In genomic region chr11:20511982-20512381, GRCh38 we compare ENCODE assay signal across 15 cellular contexts.
"Had no signal": no experiment of that assay in that cellular context is flagged by ENCODE, and none has a peak within 500 bp of the region (broad histone marks: within the 10 kb centered on the region; RNA-seq: fewer than 3 reads in every experiment).

No MANE protein-coding gene starts in this region.

- H3K9me3 ChIP-seq: adrenal gland, esophagus squamous epithelium, left lung, tibial artery had no signal

- H3K27ac ChIP-seq: adrenal gland, esophagus squamous epithelium, hepatocyte, left lung, tibial artery had no signal

- H3K27me3 ChIP-seq: adrenal gland, esophagus squamous epithelium, hepatocyte, left lung, tibial artery had no signal

- DNase-seq: activated CD4-positive, alpha-beta memory T cell treated with anti-CD3 and anti-CD28 coated beads, Interleukin-2, amount 10 ng/mL, durations not matched to agents 7 days and 5 days; activated CD4-positive, alpha-beta T cell treated with anti-CD3 and anti-CD28 coated beads for 4 hours; activated naive CD4-positive, alpha-beta T cell treated with anti-CD3 and anti-CD28 coated beads, Interleukin-2, amount 50 U/mL, for 16 hours; activated T-cell treated with anti-CD3 and anti-CD28 coated beads, Interleukin-2, amount 50 U/mL, for 24 hours; adrenal gland; esophagus squamous epithelium; islet precursor cell; left lung; posterior cingulate gyrus; stimulated activated CD4-positive, alpha-beta T cell treated with anti-CD3 and anti-CD28 coated beads, Interleukin-2, amount 100 ng/mL, for 48 hours; stimulated activated naive B cell treated with anti-CD40 and anti-IgM and Interleukin-4, amounts not matched to agents 10 μg/mL and 1 μg/mL and 100 μg/mL, for 72 hours; tibial artery had no signal

- H3K4me1 ChIP-seq: adrenal gland, esophagus squamous epithelium, left lung, tibial artery had no signal

- H3K36me3 ChIP-seq: adrenal gland had no signal

- H3K4me3 ChIP-seq: adrenal gland, esophagus squamous epithelium, hepatocyte, left lung, tibial artery had no signal

- ATAC-seq: left lung; natural killer cell treated with Interleukin-12 subunit alpha and Interleukin-12 subunit beta and Interleukin-15 and Interleukin-18, amount 100 ng/mL, for 72 hours; stimulated activated naive B cell treated with anti-CD40 and anti-IgM and Interleukin-4, amounts not matched to agents 10 μg/mL and 1 μg/mL and 100 μg/mL, for 72 hours; WTC11 had no signal
